ENCODE assay signal across 10 cellular contexts in the genomic region with DNA sequence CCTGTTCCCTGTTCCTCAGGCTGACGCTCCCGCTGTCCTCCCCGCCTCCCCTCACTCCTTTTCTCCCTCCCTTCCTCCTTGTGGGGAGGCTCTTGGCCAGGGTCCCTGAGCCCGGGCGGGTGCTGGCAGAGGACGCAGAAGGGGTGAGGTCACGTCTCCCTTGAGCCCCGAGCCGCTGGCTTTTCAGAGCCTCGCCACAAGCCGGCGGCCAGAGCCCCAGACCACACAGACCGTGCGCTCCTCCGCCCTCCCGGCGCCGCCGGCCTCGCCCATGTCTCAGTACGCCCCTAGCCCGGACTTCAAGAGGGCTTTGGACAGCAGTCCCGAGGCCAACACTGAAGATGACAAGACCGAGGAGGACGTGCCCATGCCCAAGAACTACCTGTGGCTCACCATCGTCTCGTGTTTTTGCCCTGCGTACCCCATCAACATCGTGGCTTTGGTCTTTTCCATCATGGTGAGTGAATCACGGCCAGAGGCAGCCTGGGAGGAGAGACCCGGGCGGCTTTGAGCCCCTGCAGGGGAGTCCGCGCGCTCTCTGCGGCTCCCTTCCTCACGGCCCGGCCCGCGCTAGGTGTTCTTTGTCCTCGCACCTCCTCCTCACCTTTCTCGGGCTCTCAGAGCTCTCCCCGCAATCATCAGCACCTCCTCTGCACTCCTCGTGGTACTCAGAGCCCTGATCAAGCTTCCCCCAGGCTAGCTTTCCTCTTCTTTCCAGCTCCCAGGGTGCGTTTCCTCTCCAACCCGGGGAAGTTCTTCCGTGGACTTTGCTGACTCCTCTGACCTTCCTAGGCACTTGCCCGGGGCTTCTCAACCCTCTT. TPM values are rescaled to one million over a fixed set of nuclear protein-coding genes. Genes with fewer than 3 reads are reported as not detected.
DNase-seq lines count a peak whose midpoint lies in the region; ATAC-seq, FAIRE-seq and TF ChIP-seq lines count a peak whose summit lies in the region.
"Had no signal": no experiment of that assay in that cellular context is flagged by ENCODE, and none has a peak within 500 bp of the region (broad histone marks: within the 10 kb centered on the region; RNA-seq: fewer than 3 reads in every experiment).

A gene (plus strand): TSS at position 197 of the 821 bp plus-strand sequence. CDS start 75 bp downstream, at position 272.

- no peaks in the 10 kb centered on the region for H3K79me1 ChIP-seq in H1 (ENCODE audit: low read depth, low read length)

- H3K4ac ChIP-seq in H1 (replicated peaks; ENCODE audit: insufficient read length, low read depth, low read length): no peak within 1 kb of the TSS

- 0 out of 2 replicates have a peak within 1 kb of the TSS, but pooled peaks have one; percentile 66 for H4K8ac ChIP-seq in H1 (ENCODE audit: extremely low read depth, insufficient read depth, low read length)

- H3K27me3 Mint-ChIP-seq in activated T-helper 1 cell treated with anti-CD3 and anti-CD28 coated beads, Interleukin-12 subunit alpha, Interleukin-12 subunit beta, Interleukin-2, Interleukin-4 antibody, amounts not matched to agents 30 ng/mL and 10 ng/mL and 1 ng/mL, durations not matched to agents 14 hours and 24 hours and 36 hours (ENCODE audit: insufficient read depth): peaks cover 62% of the 10 kb centered on the region

- ATAC-seq in GM19395 (IDR thresholded peaks at IDR 0.05; ENCODE audit: unreplicated experiment): no peak
- ATAC-seq: activated T-helper 17 cell treated with anti-CD3 and anti-CD28 coated beads, Interleukin-2, amount 50 U/mL, for 72 hours had no signal

- H3K9me3 ChIP-seq in H1 (ENCODE audit: insufficient read depth in 2 of 2, low read depth in 1 of 2, low read length in 1 of 2): no peaks in the 10 kb centered on the region
- no peaks in the 10 kb centered on the region for H3K9me3 ChIP-seq in liver (ENCODE audit: control insufficient read depth in 4 of 4, low read length in 3 of 4)
- H3K9me3 ChIP-seq in suprapubic skin: no peaks in the 10 kb centered on the region

- no peaks in the 10 kb centered on the region for H4K20me1 ChIP-seq in H1 (replicated peaks in 1 of 2; ENCODE audit: control insufficient read depth in 1 of 2, insufficient read depth in 2 of 2, low read length in 2 of 2)

- peak; percentile 46 for DNase-seq in MV-4-11 (lab: John Stamatoyannopoulos, UW)
- DNase-seq in H1 (ENCODE audit: low read depth in 1 of 2, low spot score in 2 of 2): peak in 1 of 2 experiments; percentile 73
- no peak for DNase-seq in suprapubic skin (ENCODE audit: low spot score in 2 of 2)
- DNase-seq in activated CD8-positive, alpha-beta memory T cell treated with anti-CD3 and anti-CD28 coated beads, Interleukin-2, amount 50 U/mL, for 4 hours: no peak
- DNase-seq in activated T-helper 1 cell treated with anti-CD3 and anti-CD28 coated beads, Interleukin-12 subunit alpha, Interleukin-12 subunit beta, Interleukin-2, Interleukin-4 antibody, amounts not matched to agents 30 ng/mL and 10 ng/mL and 1 ng/mL, durations not matched to agents 14 hours and 24 hours and 36 hours (ENCODE audit: low spot score): no peak
- DNase-seq: foreskin fibroblast, small intestine had no signal

- H3K56ac ChIP-seq in H1 (replicated peaks; ENCODE audit: insufficient read length, low read depth, low read length): no peak within 1 kb of the TSS

- H3K4me1 ChIP-seq in H1 (replicated peaks in 1 of 4; ENCODE audit: control insufficient read depth in 3 of 4, insufficient read depth in 4 of 4, low read length in 3 of 4): peaks cover 0 to 5% (median 0%) of the 10 kb centered on the region in 4 experiments; a peak in 3 of 7 replicates
- peaks cover 6 to 23% (median 18%) of the 10 kb centered on the region in 4 donors for H3K4me1 ChIP-seq in liver (ENCODE audit: control insufficient read depth in 4 of 4, insufficient read depth in 4 of 4, low read length in 3 of 4)
- H3K4me1 ChIP-seq in suprapubic skin: peaks cover 15% of the 10 kb centered on the region

- 2% methylated on average over 44 of the region's 48 CpGs; no CpG with 5 or more reads in 1 of the 2 experiments for WGBS in H1 (ENCODE audit: extremely low coverage in 1 of 2, insufficient coverage in 1 of 2, insufficient read length in 1 of 2, insufficient replicate concordance in 2 of 2, low coverage in 1 of 2, low lambda C conversion rate in 2 of 2, missing lambda C conversion rate in 1 of 2), 2 experiments
- 7% methylated on average over 48 of the region's 48 CpGs for WGBS in liver
- under 1% methylated on average over 48 of the region's 48 CpGs for WGBS in suprapubic skin

- no peak within 1 kb of the TSS for H3K14ac ChIP-seq in H1 (ENCODE audit: insufficient read length)

- no peak within 1 kb of the TSS for H3K4me3 Mint-ChIP-seq in activated T-helper 1 cell treated with anti-CD3 and anti-CD28 coated beads, Interleukin-12 subunit alpha, Interleukin-12 subunit beta, Interleukin-2, Interleukin-4 antibody, amounts not matched to agents 30 ng/mL and 10 ng/mL and 1 ng/mL, durations not matched to agents 14 hours and 24 hours and 36 hours
- H3K4me3 Mint-ChIP-seq: activated T-helper 17 cell treated with anti-CD3 and anti-CD28 coated beads, Interleukin-2, amount 50 U/mL, for 72 hours had no signal

- no peak for FAIRE-seq in H1 (lab: Jason Lieb, UNC)
- FAIRE-seq: small intestine had no signal

- H3K27ac ChIP-seq in H1 (ENCODE audit: low read depth, low read length): no peak within 1 kb of the TSS
- no peak within 1 kb of the TSS for H3K27ac ChIP-seq in liver (ENCODE audit: low read depth in 1 of 2, low read length in 2 of 2)
- no peak within 1 kb of the TSS for H3K27ac ChIP-seq in suprapubic skin

- H2BK12ac ChIP-seq in H1 (ENCODE audit: low read depth, low read length): peak within 1 kb of the TSS; percentile 65; the same call in 1 of the 2 replicates

- no peak within 1 kb of the TSS for H3K23ac ChIP-seq in H1 (ENCODE audit: insufficient read length)

- H3K36me3 ChIP-seq in H1 (ENCODE audit: control insufficient read depth in 2 of 4, insufficient read depth in 4 of 4, low read length in 3 of 4): no peaks in the 10 kb centered on the region
- no peaks in the 10 kb centered on the region for H3K36me3 ChIP-seq in liver (ENCODE audit: control insufficient read depth in 4 of 4, insufficient read depth in 3 of 4, low read depth in 1 of 4, low read length in 3 of 4)
- no peaks in the 10 kb centered on the region for H3K36me3 ChIP-seq in suprapubic skin

- peak within 1 kb of the TSS; percentile 90 for H2AFZ ChIP-seq in H1 (ENCODE audit: low read length)

- H3K4me1 Mint-ChIP-seq in activated T-helper 1 cell treated with anti-CD3 and anti-CD28 coated beads, Interleukin-12 subunit alpha, Interleukin-12 subunit beta, Interleukin-2, Interleukin-4 antibody, amounts not matched to agents 30 ng/mL and 10 ng/mL and 1 ng/mL, durations not matched to agents 14 hours and 24 hours and 36 hours (ENCODE audit: low read depth): peaks cover 6% of the 10 kb centered on the region

- H2BK15ac ChIP-seq in H1 (ENCODE audit: low read length): peak within 1 kb of the TSS; percentile 83; the same call in 1 of the 2 replicates

- no peaks in the 10 kb centered on the region for H3K9me3 Mint-ChIP-seq in activated T-helper 1 cell treated with anti-CD3 and anti-CD28 coated beads, Interleukin-12 subunit alpha, Interleukin-12 subunit beta, Interleukin-2, Interleukin-4 antibody, amounts not matched to agents 30 ng/mL and 10 ng/mL and 1 ng/mL, durations not matched to agents 14 hours and 24 hours and 36 hours
- H3K9me3 Mint-ChIP-seq: activated T-helper 17 cell treated with anti-CD3 and anti-CD28 coated beads, Interleukin-2, amount 50 U/mL, for 72 hours had no signal

- POLR2A ChIA-PET in H1 (lab: Charles Lee; ENCODE audit: partially characterized antibody): no interaction called here

- CTCF ChIA-PET in H1 (lab: Charles Lee; ENCODE audit: partially characterized antibody): interaction anchor here (1.1 to 5.1 kb wide), 3 partner anchors 16 to 49 kb away, joined by 3 to 20 read pairs (median 4); no protein-coding TSS in a partner anchor

- H3K18ac ChIP-seq in H1 (ENCODE audit: extremely low read depth, low read length): peak within 1 kb of the TSS; percentile 36

- no peak within 1 kb of the TSS for H4K5ac ChIP-seq in H1 (ENCODE audit: insufficient read length, low read depth, low read length)

- TF ChIP-seq EP300 in H1 (IDR thresholded peaks at IDR 0.05; ENCODE audit: borderline replicate concordance in 1 of 2, low read depth in 2 of 2, low read length in 2 of 2) (no peak), suprapubic skin (IDR thresholded peaks at IDR 0.05) (no peak)

- H3K36me3 Mint-ChIP-seq in activated T-helper 1 cell treated with anti-CD3 and anti-CD28 coated beads, Interleukin-12 subunit alpha, Interleukin-12 subunit beta, Interleukin-2, Interleukin-4 antibody, amounts not matched to agents 30 ng/mL and 10 ng/mL and 1 ng/mL, durations not matched to agents 14 hours and 24 hours and 36 hours (ENCODE audit: low read depth): no peaks in the 10 kb centered on the region

- no peak within 1 kb of the TSS for H4K91ac ChIP-seq in H1 (replicated peaks; ENCODE audit: insufficient read length, low read length)

- H3K9ac ChIP-seq in H1 (replicated peaks in 1 of 4; ENCODE audit: extremely low read depth in 1 of 4, low read depth in 3 of 4, low read length in 3 of 4) (no peak within 1 kb of the TSS; a peak in 1 of 7 replicates), liver (ENCODE audit: low read depth in 1 of 2, low read length in 2 of 2) (no peak within 1 kb of the TSS)

- peak within 1 kb of the TSS; percentile 38; the same call in 1 of the 2 replicates for H2BK5ac ChIP-seq in H1 (ENCODE audit: low read depth, low read length)

- H2BK120ac ChIP-seq in H1 (replicated peaks; ENCODE audit: low read depth, low read length): no peak within 1 kb of the TSS

- H3K27me3 ChIP-seq in H1 (replicated peaks in 1 of 4; ENCODE audit: control insufficient read depth in 3 of 4, extremely low read depth in 1 of 4, insufficient read depth in 3 of 4, low read length in 3 of 4) (peaks cover 36 to 63% (median 50%) of the 10 kb centered on the region in 4 experiments), liver (ENCODE audit: control insufficient read depth in 4 of 4, insufficient read depth in 4 of 4, low read length in 3 of 4) (peaks cover 0 to 3% (median 0%) of the 10 kb centered on the region in 4 donors), suprapubic skin (peaks cover 52% of the 10 kb centered on the region)

- no peak for TF ChIP-seq POLR2A in H1 (IDR thresholded peaks at IDR 0.05; ENCODE audit: control extremely low read depth in 1 of 2, low read depth in 2 of 2, low read length in 2 of 2)
- no peak for TF ChIP-seq POLR2A in suprapubic skin (IDR thresholded peaks at IDR 0.05)

- H3K27ac Mint-ChIP-seq in activated T-helper 1 cell treated with anti-CD3 and anti-CD28 coated beads, Interleukin-12 subunit alpha, Interleukin-12 subunit beta, Interleukin-2, Interleukin-4 antibody, amounts not matched to agents 30 ng/mL and 10 ng/mL and 1 ng/mL, durations not matched to agents 14 hours and 24 hours and 36 hours: no peak within 1 kb of the TSS
- H3K27ac Mint-ChIP-seq: activated T-helper 17 cell treated with anti-CD3 and anti-CD28 coated beads, Interleukin-2, amount 50 U/mL, for 72 hours had no signal

- peak within 1 kb of the TSS; percentile 83; the same call in 1 of the 2 replicates for H2BK20ac ChIP-seq in H1 (ENCODE audit: low read length)

- TF ChIP-seq CTCF in H1 (IDR thresholded peaks at IDR 0.05; ENCODE audit: control extremely low read depth in 1 of 3, insufficient read depth in 1 of 3, low read depth in 1 of 3, low read length in 3 of 3) (no peak), liver (IDR thresholded peaks at IDR 0.05; ENCODE audit: low read depth, low read length, missing input control) (no peak), suprapubic skin (IDR thresholded peaks at IDR 0.05) (no peak)

- peak within 1 kb of the TSS; percentile 96 to 100 for H3K4me2 ChIP-seq in H1 (ENCODE audit: insufficient read depth in 1 of 2, low read depth in 2 of 2, low read length in 2 of 2)

- no peak for TF ChIP-seq RAD21 in H1 (IDR thresholded peaks at IDR 0.05 in 1 of 2, conservative IDR thresholded peaks at IDR 0.05 in 1 of 2; ENCODE audit: low read depth in 2 of 2, low read length in 2 of 2)
- TF ChIP-seq RAD21 in liver (IDR thresholded peaks at IDR 0.05): no peak

- intact Hi-C loops in activated T-helper 1 cell treated with anti-CD3 and anti-CD28 coated beads, Interleukin-12 subunit alpha, Interleukin-12 subunit beta, Interleukin-2, Interleukin-4 antibody, amounts not matched to agents 30 ng/mL and 10 ng/mL and 1 ng/mL, durations not matched to agents 14 hours and 24 hours and 36 hours (cut with micrococcal nuclease): no loop called here

- H3K79me2 ChIP-seq in H1 (ENCODE audit: control insufficient read depth in 1 of 2, insufficient read depth in 2 of 2, low read length in 2 of 2): no peaks in the 10 kb centered on the region

- peaks cover 19% of the 10 kb centered on the region; the same call in 1 of the 2 replicates for H3K23me2 ChIP-seq in H1 (ENCODE audit: low read depth, low read length)

- H3K4me3 ChIP-seq in H1 (ENCODE audit: extremely low read depth in 1 of 4, insufficient read depth in 2 of 4, low read depth in 3 of 4, low read length in 4 of 4) (peak within 1 kb of the TSS; percentile 43 to 72 (median 62)), liver (ENCODE audit: low read depth in 1 of 3, low read length in 3 of 3) (peak within 1 kb of the TSS in 2 of 3 donors; percentile 20 to 53), suprapubic skin (peak within 1 kb of the TSS; percentile 35)

- H2AK5ac ChIP-seq in H1 (ENCODE audit: low read depth, low read length): no peak within 1 kb of the TSS

RNA-seq across cellular contexts. Expression of the gene that starts here (rescaled TPM):
- 0.09 and 0.13 TPM in 2 replicates for total RNA-seq in H1 (2021; fragmentation: NEBNext Ultra II Directional; extraction: Animal tissue kit (Norgen Biotek cat#: 25700))
- 0.09 TPM in 2 replicates for polyA plus RNA-seq in H1 (2011; rRNA removed)
- polyA plus RNA-seq in H1 (2011; cell fraction: cytosol; rRNA removed): 0.31 TPM
- 0.63 TPM for polyA plus RNA-seq in H1 (2011; cell fraction: nucleus; rRNA removed)
- 0.06 to 0.17 TPM (median 0.07 TPM) in 3 of 4 replicates, not detected in the other for polyA plus RNA-seq in H1 (2012, experiment 1 of 2)
- not detected for polyA plus RNA-seq in H1 (2012, experiment 2 of 2)
- polyA plus RNA-seq in H1 (2013, experiment 1 of 2): 0.34 TPM
- polyA plus RNA-seq in H1 (2013, experiment 2 of 2): 0.17 TPM
- 0.07 and 0.38 TPM in 2 replicates for polyA minus RNA-seq in H1 (2011; rRNA and poly(A)+ RNA removed)
- not detected for polyA minus RNA-seq in H1 (2011; cell fraction: cytosol; rRNA and poly(A)+ RNA removed)
- polyA minus RNA-seq in H1 (2011; cell fraction: nucleus; rRNA and poly(A)+ RNA removed): not detected
- total RNA-seq in liver: under 1 TPM; 0.05 to 0.17 TPM
- under 1 TPM; 0.05 to 0.14 TPM for polyA plus RNA-seq in liver
- total RNA-seq in suprapubic skin: under 1 TPM in 1 of 4 donors, not detected in 3; 0.19 TPM
- not detected in 2 replicates for total RNA-seq in activated T-helper 1 cell treated with anti-CD3 and anti-CD28 coated beads, Interleukin-12 subunit alpha, Interleukin-12 subunit beta, Interleukin-2, Interleukin-4 antibody, amounts not matched to agents 30 ng/mL and 10 ng/mL and 1 ng/mL, durations not matched to agents 14 hours and 24 hours and 36 hours
- total RNA-seq: activated T-helper 17 cell treated with anti-CD3 and anti-CD28 coated beads, Interleukin-2, amount 50 U/mL, for 72 hours had no signal
